Comparison of ENCODE assay signal across 9 cellular contexts in the genomic region with DNA sequence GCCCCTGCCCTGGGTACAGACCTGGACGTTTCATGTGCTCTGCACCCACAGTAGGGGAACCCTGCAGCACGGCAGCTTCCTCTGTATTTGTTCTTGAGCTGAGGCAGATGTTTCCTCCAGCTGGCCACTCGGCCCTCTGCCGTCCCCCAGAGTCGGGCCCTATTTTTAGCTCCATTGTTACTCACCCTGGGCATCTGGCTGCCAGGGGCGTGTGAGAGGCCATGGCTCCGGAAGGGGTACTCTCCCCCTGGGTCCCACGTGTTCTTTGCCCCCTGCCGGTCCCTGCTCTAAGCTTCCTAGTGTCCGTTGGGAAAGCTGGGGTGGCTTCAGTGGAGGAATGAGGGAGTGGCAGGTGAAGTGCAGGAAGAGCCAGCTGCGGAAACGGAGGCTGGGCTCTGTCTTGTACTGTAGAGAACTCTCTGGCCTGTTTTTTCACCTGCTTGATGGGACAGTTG. TPM values are rescaled to one million over a fixed set of nuclear protein-coding genes. Genes with fewer than 3 reads are reported as not detected.
A peak's percentile ranks its signal among the peaks of the same experiment; 100 is the strongest.
DNase-seq lines count a peak whose midpoint lies in the region; ATAC-seq, FAIRE-seq and TF ChIP-seq lines count a peak whose summit lies in the region.
"Had no signal": no experiment of that assay in that cellular context is flagged by ENCODE, and none has a peak within 500 bp of the region (broad histone marks: within the 10 kb centered on the region; RNA-seq: fewer than 3 reads in every experiment).

No MANE protein-coding gene starts in this region.

- no peaks in the 10 kb centered on the region; the same call in 1 of the 2 replicates for H3K4me1 ChIP-seq in HEK293 (ENCODE audit: control insufficient read depth, insufficient read depth, low read length)

- H3K9me3 ChIP-seq in HEK293 (ENCODE audit: control insufficient read depth, insufficient read depth, low read depth, low read length), result no peaks in the 10 kb centered on the region

- H3K4me3 Mint-ChIP-seq in WTC11, result no peak overlapping the region
- H3K4me3 Mint-ChIP-seq in stimulated activated naive B cell treated with anti-CD40 and anti-IgM and Interleukin-4, amounts not matched to agents 10 μg/mL and 1 μg/mL and 100 μg/mL, for 72 hours, result peak overlapping the region; percentile 53 to 57
- H3K4me3 Mint-ChIP-seq: central memory CD8-positive, alpha-beta T cell had no signal

- peak overlapping the region; percentile 50 for H3K27ac Mint-ChIP-seq in WTC11
- peak overlapping the region; percentile 77 for H3K27ac Mint-ChIP-seq in stimulated activated naive B cell treated with anti-CD40 and anti-IgM and Interleukin-4, amounts not matched to agents 10 μg/mL and 1 μg/mL and 100 μg/mL, for 72 hours

- no peak for FAIRE-seq in GM19239 (lab: Jason Lieb, UNC)

- TF ChIP-seq CTCF in HEK293 (tag by site-specific recombination; IDR thresholded peaks at IDR 0.05) (no peak), WTC11 (IDR thresholded peaks at IDR 0.05) (no peak)

- no peaks in the 10 kb centered on the region for H3K36me3 ChIP-seq in HEK293 (ENCODE audit: control insufficient read depth in 2 of 2, insufficient read depth in 1 of 2, low read length in 2 of 2)

- no peaks in the 10 kb centered on the region for H3K36me3 Mint-ChIP-seq in WTC11
- no peaks in the 10 kb centered on the region for H3K36me3 Mint-ChIP-seq in stimulated activated naive B cell treated with anti-CD40 and anti-IgM and Interleukin-4, amounts not matched to agents 10 μg/mL and 1 μg/mL and 100 μg/mL, for 72 hours

- DNase-seq in WTC11 (ENCODE audit: low spot score) (peak; percentile 26), iPS-NIHi11 (ENCODE audit: low spot score) (peak; percentile 72), T1000 (lab: John Stamatoyannopoulos, UW) (no peak), GM19239 (ENCODE audit: insufficient read length, low spot score) (no peak)
- no peak for DNase-seq in stimulated activated naive B cell treated with anti-CD40 and anti-IgM and Interleukin-4, amounts not matched to agents 10 μg/mL and 1 μg/mL and 100 μg/mL, for 72 hours
- no peak for DNase-seq in activated naive CD4-positive, alpha-beta T cell treated with Interleukin-2 at 50 U/mL for 16 hours

- peaks cover 48% of the 10 kb centered on the region for H3K4me1 Mint-ChIP-seq in WTC11
- H3K4me1 Mint-ChIP-seq in stimulated activated naive B cell treated with anti-CD40 and anti-IgM and Interleukin-4, amounts not matched to agents 10 μg/mL and 1 μg/mL and 100 μg/mL, for 72 hours, result peaks cover 20 to 26% of the 10 kb centered on the region in 2 donors
- H3K4me1 Mint-ChIP-seq: central memory CD8-positive, alpha-beta T cell had no signal

- no peak overlapping the region for H3K4me3 ChIP-seq in HEK293 (ENCODE audit: low read depth, low read length)

- H3K27ac ChIP-seq in HEK293 (ENCODE audit: extremely low read depth, low read depth, low read length), result no peak overlapping the region

- ATAC-seq in WTC11 (peak; percentile 43), GM19328 (IDR thresholded peaks at IDR 0.05; ENCODE audit: unreplicated experiment) (no peak)
- ATAC-seq in stimulated activated naive B cell treated with anti-CD40 and anti-IgM and Interleukin-4, amounts not matched to agents 10 μg/mL and 1 μg/mL and 100 μg/mL, for 72 hours (replicated peaks), result peak; percentile 66 to 69

- H3K9me3 Mint-ChIP-seq in WTC11, result no peaks in the 10 kb centered on the region
- H3K9me3 Mint-ChIP-seq in stimulated activated naive B cell treated with anti-CD40 and anti-IgM and Interleukin-4, amounts not matched to agents 10 μg/mL and 1 μg/mL and 100 μg/mL, for 72 hours, result no peaks in the 10 kb centered on the region
- H3K9me3 Mint-ChIP-seq: central memory CD8-positive, alpha-beta T cell had no signal

- no peaks in the 10 kb centered on the region for H3K27me3 Mint-ChIP-seq in WTC11 (ENCODE audit: low read depth)
- H3K27me3 Mint-ChIP-seq in stimulated activated naive B cell treated with anti-CD40 and anti-IgM and Interleukin-4, amounts not matched to agents 10 μg/mL and 1 μg/mL and 100 μg/mL, for 72 hours, result peaks cover 0 to 18% of the 10 kb centered on the region in 2 donors

- POLR2A ChIA-PET in HEK293 (lab: Yijun Ruan, JAX), result interaction anchor here (0.6 kb wide), 1 partner anchor 7 kb away, joined by 3 read pairs; no protein-coding TSS in a partner anchor
- POLR2A ChIA-PET in WTC11 (lab: Charles Lee), result no interaction called here

- CTCF ChIA-PET in HEK293 (lab: Yijun Ruan, JAX), result no interaction called here
- CTCF ChIA-PET in WTC11 (lab: Charles Lee), result interaction anchor here (0.6 to 2.0 kb wide), 10 partner anchors 15 to 144 kb away, joined by 3 to 12 read pairs (median 4); partner anchors contain the start of gene LRRC20

TF ChIP-seq in HEK293, 187 proteins besides CTCF, POLR2A, EP300 and RAD21:
- peak; percentile 66; the same call in 1 of the 2 replicates for TF ChIP-seq GLIS1 (tag by site-specific recombination; IDR thresholded peaks at IDR 0.05)
- TF ChIP-seq ZNF341 (tag by site-specific recombination; IDR thresholded peaks at IDR 0.05; ENCODE audit: low read depth), result peak; percentile 43; the same call in 1 of the 2 replicates
- TF ChIP-seq ZIC2 (tag by site-specific recombination; IDR thresholded peaks at IDR 0.05), result peak; percentile 59
- TF ChIP-seq ZNF23 (tag by site-specific recombination; IDR thresholded peaks at IDR 0.05; ENCODE audit: borderline replicate concordance), result no peak

TF ChIP-seq in WTC11, 78 proteins besides CTCF, POLR2A, EP300 and RAD21 (continues in another document):
- TF ChIP-seq ATF3 (CRISPR knock-in tag; conservative IDR thresholded peaks at IDR 0.05), result no peak
- peak; percentile 59 for TF ChIP-seq USF2 (CRISPR knock-in tag; IDR thresholded peaks at IDR 0.05)
- no peak for TF ChIP-seq HMGA2 (CRISPR knock-in tag; IDR thresholded peaks at IDR 0.05)
- TF ChIP-seq, protein P1, sequence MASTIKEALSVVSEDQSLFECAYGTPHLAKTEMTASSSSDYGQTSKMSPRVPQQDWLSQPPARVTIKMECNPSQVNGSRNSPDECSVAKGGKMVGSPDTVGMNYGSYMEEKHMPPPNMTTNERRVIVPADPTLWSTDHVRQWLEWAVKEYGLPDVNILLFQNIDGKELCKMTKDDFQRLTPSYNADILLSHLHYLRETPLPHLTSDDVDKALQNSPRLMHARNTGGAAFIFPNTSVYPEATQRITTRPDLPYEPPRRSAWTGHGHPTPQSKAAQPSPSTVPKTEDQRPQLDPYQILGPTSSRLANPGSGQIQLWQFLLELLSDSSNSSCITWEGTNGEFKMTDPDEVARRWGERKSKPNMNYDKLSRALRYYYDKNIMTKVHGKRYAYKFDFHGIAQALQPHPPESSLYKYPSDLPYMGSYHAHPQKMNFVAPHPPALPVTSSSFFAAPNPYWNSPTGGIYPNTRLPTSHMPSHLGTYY (CRISPR knock-in tag; IDR thresholded peaks at IDR 0.05), result no peak
- TF ChIP-seq EMX1 (CRISPR knock-in tag; IDR thresholded peaks at IDR 0.05), result no peak
- no peak for TF ChIP-seq ZNF281 (CRISPR knock-in tag; IDR thresholded peaks at IDR 0.05)
- peak; percentile 22; the same call in 1 of the 2 replicates for TF ChIP-seq USF1 (CRISPR knock-in tag; IDR thresholded peaks at IDR 0.05)

RNA-seq across cellular contexts. Expression of gene PALD1, which starts 30.4 kb away (rescaled TPM):
- total RNA-seq in WTC11 (2021), result 36.1 to 43.6 TPM (median 38.5 TPM) in 3 replicates

Comparison
In these comparisons a context has a peak if more than half of its experiments do, and no peak if none do; other contexts are left out.
1. DNase-seq: peak in WTC11 (single experiment) and iPS-NIHi11 (single experiment); none in stimulated activated naive B cell treated with anti-CD40 and anti-IgM and Interleukin-4, amounts not matched to agents 10 μg/mL and 1 μg/mL and 100 μg/mL, for 72 hours (single experiment), T1000 (single experiment), activated naive CD4-positive, alpha-beta T cell treated with Interleukin-2 at 50 U/mL for 16 hours (single experiment) and GM19239 (single experiment).
2. Of the 8 proteins assayed by ChIP-seq in both HEK293 and WTC11: peak only in HEK293: none; only in WTC11: ZNF423; in both: none; in neither: 7.